ENCODE assay signal across 15 cellular contexts in the genomic region with DNA sequence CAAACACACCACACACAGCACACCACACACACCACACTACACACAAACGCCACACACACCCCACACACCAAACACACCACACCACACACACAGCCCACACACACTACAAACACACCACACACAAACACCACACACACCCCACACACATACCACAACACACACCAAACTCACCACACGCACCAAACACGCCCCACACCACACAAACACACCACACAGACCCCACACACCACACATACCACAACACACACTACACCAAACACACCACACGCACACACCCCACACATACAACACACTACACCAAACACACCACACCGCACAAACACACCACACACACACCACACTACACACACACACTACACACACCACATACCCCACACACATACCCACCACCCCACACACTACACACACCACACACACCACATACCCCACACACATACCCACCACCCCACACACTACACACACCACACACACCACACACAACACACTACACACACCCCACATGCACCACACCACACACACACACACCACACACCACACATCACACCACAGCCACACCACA.
DNase-seq lines count a peak whose midpoint lies in the region; ATAC-seq, FAIRE-seq and TF ChIP-seq lines count a peak whose summit lies in the region.
"Had no signal": no experiment of that assay in that cellular context is flagged by ENCODE, and none has a peak within 500 bp of the region (broad histone marks: within the 10 kb centered on the region; RNA-seq: fewer than 3 reads in every experiment).

No MANE protein-coding gene starts in this region.

- H4K20me1 ChIP-seq in K562 (replicated peaks; ENCODE audit: control insufficient read depth, insufficient read depth, low read length) = no peaks in the 10 kb centered on the region

- no peaks in the 10 kb centered on the region for H3K36me3 ChIP-seq in K562 (ENCODE audit: control insufficient read depth, insufficient read depth, low read length)
- no peaks in the 10 kb centered on the region for H3K36me3 ChIP-seq in muscle layer of colon (ENCODE audit: insufficient read depth, low read length)
- H3K36me3 ChIP-seq in tibial artery = no peaks in the 10 kb centered on the region

- no peaks in the 10 kb centered on the region for H3K36me3 Mint-ChIP-seq in activated naive CD4-positive, alpha-beta T cell treated with anti-CD3 and anti-CD28 coated beads, Interleukin-2, amount 50 U/mL, for 24 hours
- H3K36me3 Mint-ChIP-seq: type B pancreatic cell had no signal

- no peaks in the 10 kb centered on the region for H3K79me2 ChIP-seq in K562 (ENCODE audit: control insufficient read depth, insufficient read depth, low read length)

- no peaks in the 10 kb centered on the region for H3K9me3 Mint-ChIP-seq in activated naive CD4-positive, alpha-beta T cell treated with anti-CD3 and anti-CD28 coated beads, Interleukin-2, amount 50 U/mL, for 24 hours

- H3K4me2 ChIP-seq in K562 (ENCODE audit: insufficient read depth, low read length) = no peak overlapping the region

- no peak for TF ChIP-seq POLR2A in K562 (conservative IDR thresholded peaks at IDR 0.05)

- H3K4me1 Mint-ChIP-seq in activated naive CD4-positive, alpha-beta T cell treated with anti-CD3 and anti-CD28 coated beads, Interleukin-2, amount 50 U/mL, for 24 hours = peaks cover 40% of the 10 kb centered on the region

- no peaks in the 10 kb centered on the region for H3K9me3 ChIP-seq in K562 (replicated peaks; ENCODE audit: control insufficient read depth, insufficient read depth, low read depth, low read length)
- H3K9me3 ChIP-seq in muscle layer of colon (ENCODE audit: low read length) = no peaks in the 10 kb centered on the region
- H3K9me3 ChIP-seq in tibial artery = no peaks in the 10 kb centered on the region

- WGBS in K562 (ENCODE audit: insufficient coverage, low coverage, missing lambda C conversion rate) = 78% methylated on average over 3 of the region's 5 CpGs

- in situ Hi-C loops in K562 (cut with MboI) = no loop called here

- BruUV-seq in K562 (replicated peaks; lab: Mats Ljungman, UMichigan) = no TSS peak

- ATAC-seq in K562 = no peak

- peak; percentile 67 for FAIRE-seq in K562 (lab: Jason Lieb, UNC)

- H3K27ac ChIP-seq in K562 (ENCODE audit: extremely low read depth, low read depth, low read length) = no peak overlapping the region
- H3K27ac ChIP-seq in muscle layer of colon (ENCODE audit: low read depth, low read length) = no peak overlapping the region
- peak overlapping the region; percentile 50 to 59 for H3K27ac ChIP-seq in tibial artery

- peak overlapping the region; percentile 59 for H3K4me3 Mint-ChIP-seq in activated naive CD4-positive, alpha-beta T cell treated with anti-CD3 and anti-CD28 coated beads, Interleukin-2, amount 50 U/mL, for 24 hours

- no peak overlapping the region for H2AFZ ChIP-seq in K562 (ENCODE audit: low read depth, low read length)

- DNase-seq in activated naive CD4-positive, alpha-beta T cell (lab: John Stamatoyannopoulos, UW) = no peak
- no peak for DNase-seq in K562 (ENCODE audit: extremely low read depth in 1 of 4, low spot score in 3 of 4)
- no peak for DNase-seq in tibial artery
- no peak for DNase-seq in NCI-H748 (lab: John Stamatoyannopoulos, UW; ENCODE audit: unreplicated experiment)
- no peak for DNase-seq in kidney glomerular epithelial cell (lab: John Stamatoyannopoulos, UW)
- no peak for DNase-seq in 8988T
- DNase-seq: activated CD4-positive, alpha-beta T cell treated with anti-CD3 and anti-CD28 coated beads, Interleukin-2, amount 50 U/mL, for 1 hour; DMS79 treated with DMSO at 0.1 percent for 48 hours; KBM-7; midbrain; NCI-H1694; NK-92 treated with Interleukin-12 subunit alpha and Interleukin-12 subunit beta, amount 100 ng/mL, for 24 hours had no signal

- H3K27me3 ChIP-seq in K562 (ENCODE audit: control insufficient read depth in 2 of 2, insufficient read depth in 2 of 2, low read length in 2 of 2) (peaks cover 0 to 10% of the 10 kb centered on the region in 2 experiments; a peak in 3 of 5 replicates), muscle layer of colon (ENCODE audit: control insufficient read depth in 1 of 2, insufficient read depth in 2 of 2, low read length in 2 of 2) (peaks cover 13 to 14% of the 10 kb centered on the region in 2 donors), tibial artery (peaks cover 0 to 8% of the 10 kb centered on the region in 2 donors)

- TF ChIP-seq RAD21 in K562 (CRISPR knock-in tag; conservative IDR thresholded peaks at IDR 0.05 in 1 of 2, IDR thresholded peaks at IDR 0.05 in 1 of 2) = no peak

- peaks cover 8% of the 10 kb centered on the region for H3K27me3 Mint-ChIP-seq in activated naive CD4-positive, alpha-beta T cell treated with anti-CD3 and anti-CD28 coated beads, Interleukin-2, amount 50 U/mL, for 24 hours

- H3K4me1 ChIP-seq in K562 (replicated peaks in 1 of 2; ENCODE audit: control insufficient read depth in 2 of 2, insufficient read depth in 2 of 2, low read length in 2 of 2) = peaks cover 9 to 25% of the 10 kb centered on the region in 2 experiments; a peak in 4 of 5 replicates
- H3K4me1 ChIP-seq in muscle layer of colon (ENCODE audit: insufficient read depth, low read length) = peaks cover 16% of the 10 kb centered on the region
- H3K4me1 ChIP-seq in tibial artery = peaks cover 4 to 56% (median 46%) of the 10 kb centered on the region in 4 donors

- POLR2A ChIA-PET in K562 (lab: Yijun Ruan, JAX) = interaction anchor here (0.5 kb wide), 1 partner anchor 124 kb away, joined by 3 read pairs; no protein-coding TSS in a partner anchor

- intact Hi-C loops in K562 (cut with micrococcal nuclease) (no loop called here), tibial artery (cut with DNase I; ENCODE audit: low total_unique reads) (loop anchor here (10.0 kb wide), 1 partner anchor 302 kb away; no protein-coding TSS in a partner anchor)

- H3K27ac Mint-ChIP-seq in activated naive CD4-positive, alpha-beta T cell treated with anti-CD3 and anti-CD28 coated beads, Interleukin-2, amount 50 U/mL, for 24 hours = peak overlapping the region; percentile 79
- H3K27ac Mint-ChIP-seq: type B pancreatic cell had no signal

- TF ChIP-seq CTCF in K562 (IDR thresholded peaks at IDR 0.05 in 2 of 3, conservative IDR thresholded peaks at IDR 0.05 in 1 of 3; ENCODE audit: insufficient read depth in 2 of 3, low read depth in 1 of 3, low read length in 3 of 3) = no peak
- no peak for TF ChIP-seq CTCF in tibial artery (IDR thresholded peaks at IDR 0.05)

- CTCF ChIA-PET in K562 (lab: Yijun Ruan, JAX; ENCODE audit: low intra/inter-chr PET ratio) = no interaction called here

- no peak overlapping the region for H3K4me3 ChIP-seq in K562
- peak overlapping the region; percentile 12 to 51 for H3K4me3 ChIP-seq in muscle layer of colon (ENCODE audit: low read depth in 1 of 2, low read length in 2 of 2)
- H3K4me3 ChIP-seq in tibial artery = peak overlapping the region; percentile 52 to 65

- H3K9ac ChIP-seq in K562 (ENCODE audit: insufficient read depth in 1 of 2, low read depth in 2 of 2, low read length in 2 of 2) (no peak overlapping the region), muscle layer of colon (ENCODE audit: low read length) (no peak overlapping the region)

- H3K9me1 ChIP-seq in K562 (ENCODE audit: control insufficient read depth, insufficient read depth, low read length) = no peaks in the 10 kb centered on the region

- TF ChIP-seq EP300 in K562 (IDR thresholded peaks at IDR 0.05; ENCODE audit: low read length) = no peak

TF ChIP-seq in K562, 482 proteins besides CTCF, POLR2A, EP300 and RAD21:
- TF ChIP-seq, protein P1, sequence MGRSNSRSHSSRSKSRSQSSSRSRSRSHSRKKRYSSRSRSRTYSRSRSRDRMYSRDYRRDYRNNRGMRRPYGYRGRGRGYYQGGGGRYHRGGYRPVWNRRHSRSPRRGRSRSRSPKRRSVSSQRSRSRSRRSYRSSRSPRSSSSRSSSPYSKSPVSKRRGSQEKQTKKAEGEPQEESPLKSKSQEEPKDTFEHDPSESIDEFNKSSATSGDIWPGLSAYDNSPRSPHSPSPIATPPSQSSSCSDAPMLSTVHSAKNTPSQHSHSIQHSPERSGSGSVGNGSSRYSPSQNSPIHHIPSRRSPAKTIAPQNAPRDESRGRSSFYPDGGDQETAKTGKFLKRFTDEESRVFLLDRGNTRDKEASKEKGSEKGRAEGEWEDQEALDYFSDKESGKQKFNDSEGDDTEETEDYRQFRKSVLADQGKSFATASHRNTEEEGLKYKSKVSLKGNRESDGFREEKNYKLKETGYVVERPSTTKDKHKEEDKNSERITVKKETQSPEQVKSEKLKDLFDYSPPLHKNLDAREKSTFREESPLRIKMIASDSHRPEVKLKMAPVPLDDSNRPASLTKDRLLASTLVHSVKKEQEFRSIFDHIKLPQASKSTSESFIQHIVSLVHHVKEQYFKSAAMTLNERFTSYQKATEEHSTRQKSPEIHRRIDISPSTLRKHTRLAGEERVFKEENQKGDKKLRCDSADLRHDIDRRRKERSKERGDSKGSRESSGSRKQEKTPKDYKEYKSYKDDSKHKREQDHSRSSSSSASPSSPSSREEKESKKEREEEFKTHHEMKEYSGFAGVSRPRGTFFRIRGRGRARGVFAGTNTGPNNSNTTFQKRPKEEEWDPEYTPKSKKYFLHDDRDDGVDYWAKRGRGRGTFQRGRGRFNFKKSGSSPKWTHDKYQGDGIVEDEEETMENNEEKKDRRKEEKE (IDR thresholded peaks at IDR 0.05; ENCODE audit: borderline replicate concordance in 1 of 2, control insufficient read depth in 1 of 2, low read depth in 2 of 2, low read length in 1 of 2) = no peak
- TF ChIP-seq TSC22D4 (tag; IDR thresholded peaks at IDR 0.05) = 0 out of 2 replicates have a peak, but pooled peaks have one; percentile 35

Comparison
In these comparisons a context has a peak if more than half of its experiments do, and no peak if none do; other contexts are left out.
1. H3K27ac ChIP-seq: peak in tibial artery (2 of 2); none in K562 (single experiment) and muscle layer of colon (single experiment).